Comparison of ENCODE assay signal across 21 cellular contexts in genomic region chr3:103829723-103830326, GRCh38.
DNase-seq lines count a peak whose midpoint lies in the region; ATAC-seq, FAIRE-seq and TF ChIP-seq lines count a peak whose summit lies in the region.
"Had no signal": no experiment of that assay in that cellular context is flagged by ENCODE, and none has a peak within 500 bp of the region (broad histone marks: within the 10 kb centered on the region; RNA-seq: fewer than 3 reads in every experiment).

No MANE protein-coding gene starts in this region.

- H3K4me3 ChIP-seq in HepG2 (replicated peaks in 1 of 3; ENCODE audit: insufficient read depth in 1 of 3, low read depth in 2 of 3, low read length in 3 of 3) (no peak overlapping the region), right lobe of liver (no peak overlapping the region), osteoblast (ENCODE audit: insufficient read depth, low read length) (no peak overlapping the region)
- H3K4me3 ChIP-seq: A549; BLaER1 treated with 17β-estradiol and CSF1 and Interleukin-3, amounts not matched to agents 10 nM and 100 nM had no signal

- no peaks in the 10 kb centered on the region for H3K27me3 ChIP-seq in HepG2 (ENCODE audit: control insufficient read depth in 1 of 2, insufficient read depth in 2 of 2, low read length in 2 of 2)
- no peaks in the 10 kb centered on the region for H3K27me3 ChIP-seq in right lobe of liver
- no peaks in the 10 kb centered on the region for H3K27me3 ChIP-seq in osteoblast (ENCODE audit: insufficient read depth, low read length)
- H3K27me3 ChIP-seq: BLaER1 treated with 17β-estradiol and CSF1 and Interleukin-3, amounts not matched to agents 10 nM and 100 nM had no signal

- no peak for TF ChIP-seq EP300 in HepG2 (IDR thresholded peaks at IDR 0.05; ENCODE audit: low read depth in 2 of 2, low read length in 2 of 2)
- no peak for TF ChIP-seq EP300 in HepG2 (CRISPR knock-in tag; IDR thresholded peaks at IDR 0.05; ENCODE audit: borderline replicate concordance)

- H2AFZ ChIP-seq in HepG2 (ENCODE audit: low read length) (no peak overlapping the region), osteoblast (ENCODE audit: low read length) (no peak overlapping the region)

- TF ChIP-seq RAD21 in HepG2 (CRISPR knock-in tag; IDR thresholded peaks at IDR 0.05) = no peak

- POLR2A ChIA-PET in HepG2 (lab: Yijun Ruan, JAX) = no interaction called here

- intact Hi-C loops in HepG2 (cut with micrococcal nuclease; ENCODE audit: unreplicated experiment) = no loop called here
- intact Hi-C loops in right lobe of liver (cut with DNase I) = no loop called here

- no peaks in the 10 kb centered on the region for H3K4me1 ChIP-seq in HepG2 (ENCODE audit: insufficient read depth, low read length)
- no peaks in the 10 kb centered on the region for H3K4me1 ChIP-seq in right lobe of liver
- H3K4me1 ChIP-seq in osteoblast (ENCODE audit: insufficient read depth, low read length) = no peaks in the 10 kb centered on the region
- H3K4me1 ChIP-seq: A549; BLaER1 treated with 17β-estradiol and CSF1 and Interleukin-3, amounts not matched to agents 10 nM and 100 nM; Caco-2 had no signal

- no peaks in the 10 kb centered on the region for H3K36me3 ChIP-seq in HepG2 (replicated peaks in 1 of 2; ENCODE audit: control insufficient read depth in 1 of 2, insufficient read depth in 2 of 2, low read length in 2 of 2)
- no peaks in the 10 kb centered on the region for H3K36me3 ChIP-seq in right lobe of liver
- H3K36me3 ChIP-seq in osteoblast (ENCODE audit: insufficient read depth, low read length) = no peaks in the 10 kb centered on the region
- H3K36me3 ChIP-seq: BLaER1 treated with 17β-estradiol and CSF1 and Interleukin-3, amounts not matched to agents 10 nM and 100 nM had no signal

- CTCF ChIA-PET in HepG2 (lab: Yijun Ruan, JAX; ENCODE audit: low intra/inter-chr PET ratio, low total read pairs) = no interaction called here

- no peaks in the 10 kb centered on the region for H4K20me1 ChIP-seq in HepG2 (ENCODE audit: insufficient read depth, low read length)
- no peaks in the 10 kb centered on the region for H4K20me1 ChIP-seq in osteoblast (ENCODE audit: insufficient read depth, low read length)
- H4K20me1 ChIP-seq: BLaER1 treated with 17β-estradiol and CSF1 and Interleukin-3, amounts not matched to agents 10 nM and 100 nM had no signal

- TF ChIP-seq CTCF in HepG2 (CRISPR knock-in tag; IDR thresholded peaks at IDR 0.05) = no peak
- no peak for TF ChIP-seq CTCF in right lobe of liver (IDR thresholded peaks at IDR 0.05)
- TF ChIP-seq CTCF in osteoblast (IDR thresholded peaks at IDR 0.05; ENCODE audit: extremely low read depth, low read depth, low read length) = no peak

- in situ Hi-C loops in HepG2 (cut with HindIII; ENCODE audit: extremely low pct_ligation_motif_present, low pct_unique_long_range_greater_than_20kb) = no loop called here

- H3K79me2 ChIP-seq in HepG2 (ENCODE audit: insufficient read depth, low read length) = no peaks in the 10 kb centered on the region
- no peaks in the 10 kb centered on the region for H3K79me2 ChIP-seq in osteoblast (ENCODE audit: insufficient read depth, low read length)

- H3K9ac ChIP-seq in HepG2 (ENCODE audit: insufficient read depth, low read depth, low read length) = no peak overlapping the region
- H3K9ac ChIP-seq: BLaER1 treated with 17β-estradiol and CSF1 and Interleukin-3, amounts not matched to agents 10 nM and 100 nM had no signal

- DNase-seq in HepG2 (ENCODE audit: low spot score) (no peak), right lobe of liver (no peak), osteoblast (ENCODE audit: insufficient read length, low spot score, missing footprints) (peak; percentile 14)
- DNase-seq: AML-193; Caco-2; Calu3; CD4-positive, alpha-beta T cell; CD8-positive, alpha-beta T cell; DMS79 treated with DMSO at 0.1 percent for 48 hours; GF-D8 had no signal

- FAIRE-seq in HepG2 (lab: Jason Lieb, UNC) (no peak), islet of Langerhans (lab: Jason Lieb, UNC) (peak; percentile 41)
- FAIRE-seq: A549, D721Med, G401.6, GM12891, GM19239 had no signal

- no TSS peak for BruUV-seq in HepG2 (replicated peaks; lab: Mats Ljungman, UMichigan)

- H3K9me3 ChIP-seq in HepG2 (ENCODE audit: low read length) (peaks cover 15% of the 10 kb centered on the region), right lobe of liver (no peaks in the 10 kb centered on the region), osteoblast (ENCODE audit: low read depth, low read length) (no peaks in the 10 kb centered on the region)
- H3K9me3 ChIP-seq: A549; BLaER1 treated with 17β-estradiol and CSF1 and Interleukin-3, amounts not matched to agents 10 nM and 100 nM; Caco-2 had no signal

- TF ChIP-seq POLR2A in HepG2 (IDR thresholded peaks at IDR 0.05; ENCODE audit: insufficient read depth in 1 of 2, low read depth in 2 of 2, low read length in 2 of 2) = no peak
- no peak for TF ChIP-seq POLR2A in right lobe of liver (IDR thresholded peaks at IDR 0.05)

- no peak overlapping the region for H3K27ac ChIP-seq in HepG2 (ENCODE audit: extremely low read length, insufficient read depth, low read length)
- H3K27ac ChIP-seq in right lobe of liver = no peak overlapping the region
- no peak overlapping the region for H3K27ac ChIP-seq in osteoblast (ENCODE audit: low read depth, low read length)
- H3K27ac ChIP-seq: 22Rv1; A549; BLaER1 treated with 17β-estradiol and CSF1 and Interleukin-3, amounts not matched to agents 10 nM and 100 nM; C4-2B had no signal

- H3K4me2 ChIP-seq in HepG2 (ENCODE audit: low read depth, low read length) = no peak overlapping the region
- H3K4me2 ChIP-seq in osteoblast (ENCODE audit: insufficient read depth, low read length) = no peak overlapping the region
- H3K4me2 ChIP-seq: A549; BLaER1 treated with 17β-estradiol and CSF1 and Interleukin-3, amounts not matched to agents 10 nM and 100 nM had no signal

- ATAC-seq in HepG2 = no peak
- no peak for ATAC-seq in right lobe of liver
- ATAC-seq in HG03521 (IDR thresholded peaks at IDR 0.05; ENCODE audit: unreplicated experiment) = no peak
- ATAC-seq in HG03439 (IDR thresholded peaks at IDR 0.05; ENCODE audit: unreplicated experiment) = no peak
- ATAC-seq: A549; CD8-positive, alpha-beta T cell had no signal

TF ChIP-seq in HepG2, 621 proteins besides CTCF, POLR2A, EP300 and RAD21:
- TF ChIP-seq PCBP1 (IDR thresholded peaks at IDR 0.05; ENCODE audit: borderline replicate concordance, low read depth, low read length) (0 out of 2 replicates have a peak, but pooled peaks have one; percentile 78), HNRNPK (IDR thresholded peaks at IDR 0.05; ENCODE audit: low read depth, low read length, poor library complexity, severe bottlenecking) (peak; percentile 99), HES4 (CRISPR knock-in tag; IDR thresholded peaks at IDR 0.05; ENCODE audit: borderline replicate concordance) (no peak)
